ENCODE assay signal across 9 cellular contexts in the genomic region with DNA sequence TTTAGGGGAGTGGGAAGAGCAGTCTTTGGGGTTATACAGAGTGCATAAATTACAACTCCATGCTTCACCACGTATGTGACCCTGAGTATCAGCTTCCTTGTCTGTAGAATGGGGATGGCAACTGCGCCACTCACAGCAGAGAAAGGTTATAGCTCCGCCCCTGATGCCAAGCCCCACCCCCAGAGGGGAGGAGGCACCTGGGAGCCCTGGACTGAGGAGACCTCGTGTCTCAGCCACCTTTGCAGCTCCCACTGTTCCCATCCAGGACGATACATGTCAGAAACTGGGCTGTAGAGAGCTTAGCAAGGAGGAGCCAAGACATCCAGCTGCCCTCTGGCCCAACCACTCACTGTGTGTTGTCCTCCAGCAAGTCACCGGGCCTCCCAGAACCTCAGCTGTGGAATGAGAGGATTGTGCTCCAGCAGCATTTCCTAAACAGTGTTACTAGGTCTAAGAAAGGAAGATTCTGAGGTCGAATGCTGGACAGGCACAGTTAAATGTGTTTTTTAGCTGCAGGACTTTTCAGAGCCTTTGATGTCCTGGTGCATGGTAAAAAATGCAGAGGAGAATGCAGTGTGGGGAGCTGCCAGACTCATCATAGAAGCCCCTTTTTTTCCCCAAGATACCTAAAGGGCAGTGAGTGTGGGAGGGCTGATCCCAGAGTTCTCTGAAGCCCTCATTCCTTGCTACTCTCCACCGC. TPM values are rescaled to one million over a fixed set of nuclear protein-coding genes. Genes with fewer than 3 reads are reported as not detected.
DNase-seq lines count a peak whose midpoint lies in the region; ATAC-seq lines count a peak whose summit lies in the region.
"Had no signal": no experiment of that assay in that cellular context is flagged by ENCODE, and none has a peak within 500 bp of the region (broad histone marks: within the 10 kb centered on the region; RNA-seq: fewer than 3 reads in every experiment).

No MANE protein-coding gene starts in this region.

- no peak overlapping the region for H3K4me3 ChIP-seq in Jurkat, Clone E6-1 (ENCODE audit: low read length)
- H3K4me3 ChIP-seq in mesenchymal stem cell (ENCODE audit: insufficient read depth in 1 of 2, low read depth in 1 of 2, low read length in 2 of 2): no peak overlapping the region

- H2AK5ac ChIP-seq in mesenchymal stem cell (ENCODE audit: low read length, severe bottlenecking): no peak overlapping the region

- no peak overlapping the region for H2BK5ac ChIP-seq in mesenchymal stem cell (ENCODE audit: low read depth, low read length, poor library complexity, severe bottlenecking)

- no peaks in the 10 kb centered on the region for H3K9me3 ChIP-seq in mesenchymal stem cell (ENCODE audit: control insufficient read depth, low read length)
- H3K9me3 ChIP-seq: Caco-2 had no signal

- no peak overlapping the region for H3K18ac ChIP-seq in mesenchymal stem cell (ENCODE audit: low read depth in 1 of 2, low read length in 2 of 2)

- ATAC-seq in HG03439 (IDR thresholded peaks at IDR 0.05; ENCODE audit: unreplicated experiment): no peak
- ATAC-seq in HG03442 (IDR thresholded peaks at IDR 0.05; ENCODE audit: unreplicated experiment): no peak

- no peak overlapping the region for H3K14ac ChIP-seq in mesenchymal stem cell (ENCODE audit: low read length in 2 of 2)

- H4K91ac ChIP-seq in mesenchymal stem cell (ENCODE audit: low read length): no peak overlapping the region

- no peak overlapping the region for H3K23ac ChIP-seq in mesenchymal stem cell (ENCODE audit: low read length in 2 of 2)

- H2BK120ac ChIP-seq in mesenchymal stem cell (ENCODE audit: low read depth, low read length): no peak overlapping the region

- H3K4ac ChIP-seq in mesenchymal stem cell (ENCODE audit: low read depth in 1 of 2, low read length in 2 of 2): no peak overlapping the region

- DNase-seq in AG20443 (ENCODE audit: low spot score): peak; percentile 25
- peak; percentile 55 for DNase-seq in Jurkat, Clone E6-1 (ENCODE audit: low read depth, low spot score)
- peak; percentile 41 for DNase-seq in activated CD8-positive, alpha-beta memory T cell treated with anti-CD3 and anti-CD28 coated beads, Interleukin-2, amount 50 U/mL, for 4 hours
- DNase-seq in mesenchymal stem cell: peak; percentile 1
- DNase-seq in GF-D8 (lab: John Stamatoyannopoulos, UW): no peak
- DNase-seq in foreskin melanocyte: no peak

- 68% methylated on average over 8 of the region's 8 CpGs for WGBS in mesenchymal stem cell

- no peak overlapping the region for H2BK15ac ChIP-seq in mesenchymal stem cell (ENCODE audit: low read depth, poor library complexity, severe bottlenecking)

- peaks cover 31% of the 10 kb centered on the region for H3K4me1 ChIP-seq in mesenchymal stem cell (ENCODE audit: control insufficient read depth, insufficient read depth, low read depth, low read length)

- no peak overlapping the region for H3K4me2 ChIP-seq in mesenchymal stem cell (ENCODE audit: low read length, poor library complexity, severe bottlenecking)

- no peak overlapping the region for H3K9ac ChIP-seq in mesenchymal stem cell (ENCODE audit: low read length)

- H2AFZ ChIP-seq in mesenchymal stem cell (ENCODE audit: low read depth, low read length): no peak overlapping the region

- no peak overlapping the region for H4K8ac ChIP-seq in mesenchymal stem cell (ENCODE audit: low read length)

- peaks cover 0 to 16% of the 10 kb centered on the region in 2 experiments for H3K27me3 ChIP-seq in mesenchymal stem cell (ENCODE audit: control insufficient read depth in 1 of 2, insufficient read depth in 1 of 2, low read length in 2 of 2)

- H3K27ac ChIP-seq in mesenchymal stem cell (ENCODE audit: low read length, poor library complexity, severe bottlenecking): no peak overlapping the region

- H2BK12ac ChIP-seq in mesenchymal stem cell (ENCODE audit: low read length in 2 of 2): no peak overlapping the region

- H3K79me1 ChIP-seq in mesenchymal stem cell (replicated peaks; ENCODE audit: low read length, poor library complexity, severe bottlenecking): no peaks in the 10 kb centered on the region

- peaks cover 0 to 33% of the 10 kb centered on the region in 2 experiments for H3K36me3 ChIP-seq in mesenchymal stem cell (ENCODE audit: control insufficient read depth in 1 of 2, insufficient read depth in 2 of 2, low read depth in 1 of 2, low read length in 2 of 2)

RNA-seq across cellular contexts. Expression of gene BEAN1, which starts 49.4 kb away (rescaled TPM):
- not detected for polyA plus RNA-seq in Jurkat, Clone E6-1 (2012; ENCODE audit: insufficient read depth, insufficient read length)
- 0.10 TPM for polyA plus RNA-seq in mesenchymal stem cell (2013, experiment 1 of 2)
- polyA plus RNA-seq in mesenchymal stem cell (2013, experiment 2 of 2): 0.07 TPM

Comparison
In these comparisons a context has a peak if more than half of its experiments do, and no peak if none do; other contexts are left out.
1. DNase-seq: peak in AG20443 (single experiment), Jurkat, Clone E6-1 (single experiment), activated CD8-positive, alpha-beta memory T cell treated with anti-CD3 and anti-CD28 coated beads, Interleukin-2, amount 50 U/mL, for 4 hours (single experiment) and mesenchymal stem cell (single experiment); none in GF-D8 (single experiment) and foreskin melanocyte (single experiment).